ENCODE assay signal across 9 cellular contexts in genomic region chr5:67209141-67209771, GRCh38. TPM values are rescaled to one million over a fixed set of nuclear protein-coding genes. Genes with fewer than 3 reads are reported as not detected.
DNase-seq lines count a peak whose midpoint lies in the region; ATAC-seq, FAIRE-seq and TF ChIP-seq lines count a peak whose summit lies in the region.
"Had no signal": no experiment of that assay in that cellular context is flagged by ENCODE, and none has a peak within 500 bp of the region (broad histone marks: within the 10 kb centered on the region; RNA-seq: fewer than 3 reads in every experiment).

No MANE protein-coding gene starts in this region.

- H3K27me3 Mint-ChIP-seq in WTC11 (ENCODE audit: low read depth): no peaks in the 10 kb centered on the region; the same call in 1 of the 2 replicates

- H3K36me3 ChIP-seq in kidney (ENCODE audit: control insufficient read depth in 1 of 2, insufficient read depth in 2 of 2, low read length in 2 of 2): no peaks in the 10 kb centered on the region

- H3K4me3 ChIP-seq in kidney (ENCODE audit: low read length in 2 of 2): no peak overlapping the region

- peak; percentile 75 for TF ChIP-seq CTCF in WTC11 (IDR thresholded peaks at IDR 0.05)
- peak; percentile 85 for TF ChIP-seq CTCF in kidney (IDR thresholded peaks at IDR 0.05; ENCODE audit: borderline replicate concordance, extremely low read depth, insufficient read depth)

- H3K4me1 Mint-ChIP-seq in WTC11: no peaks in the 10 kb centered on the region

- H3K9me3 Mint-ChIP-seq in WTC11: no peaks in the 10 kb centered on the region

- H3K4me3 Mint-ChIP-seq in WTC11: no peak overlapping the region

- peak; percentile 13 for FAIRE-seq in kidney (lab: Jason Lieb, UNC)
- FAIRE-seq: A204.1 had no signal

- no peak overlapping the region for H3K27ac ChIP-seq in kidney (ENCODE audit: low read depth in 2 of 2, low read length in 2 of 2)

- intact Hi-C loops in kidney (cut with DNase I): no loop called here

- H3K36me3 Mint-ChIP-seq in WTC11: no peaks in the 10 kb centered on the region

- no peak overlapping the region for H3K9ac ChIP-seq in kidney (ENCODE audit: low read length in 2 of 2)

- H3K4me1 ChIP-seq in kidney (ENCODE audit: control insufficient read depth in 1 of 2, insufficient read depth in 1 of 2, low read depth in 1 of 2, low read length in 2 of 2): peaks cover 0 to 5% of the 10 kb centered on the region in 2 donors

- no peaks in the 10 kb centered on the region for H3K9me3 ChIP-seq in kidney (ENCODE audit: control insufficient read depth in 1 of 2, low read length in 2 of 2)

- no peak overlapping the region for H3K27ac Mint-ChIP-seq in WTC11

- DNase-seq in NCI-H1417 (lab: John Stamatoyannopoulos, UW): peak; percentile 48 to 82 (median 80)
- no peak for DNase-seq in NCI-H1417 treated with DMSO at 0.1 percent for 48 hours (lab: John Stamatoyannopoulos, UW)
- peak; percentile 49 for DNase-seq in NCI-H345 treated with DMSO at 0.1 percent for 48 hours (lab: John Stamatoyannopoulos, UW; ENCODE audit: unreplicated experiment)
- peak; percentile 60 for DNase-seq in WTC11 (ENCODE audit: low spot score)
- DNase-seq in central memory CD4-positive, alpha-beta T cell: peak; percentile 72
- no peak for DNase-seq in kidney
- DNase-seq in stimulated activated CD4-positive, alpha-beta T cell treated with anti-CD3 and anti-CD28 coated beads, Interleukin-4, amount 100 ng/mL, for 24 hours: peak; percentile 75

- POLR2A ChIA-PET in WTC11 (lab: Charles Lee): no interaction called here

- ATAC-seq in HG03159 (IDR thresholded peaks at IDR 0.05; ENCODE audit: unreplicated experiment): peak; percentile 31
- peak; percentile 96 for ATAC-seq in WTC11

- CTCF ChIA-PET in WTC11 (lab: Charles Lee): interaction anchor here (0.6 to 4.8 kb wide), 17 partner anchors 33 to 1044 kb away, joined by 3 to 49 read pairs (median 4); no protein-coding TSS in a partner anchor

TF ChIP-seq in WTC11, 78 proteins besides CTCF, POLR2A, EP300 and RAD21:
- no peak for TF ChIP-seq SOX15 (CRISPR knock-in tag; IDR thresholded peaks at IDR 0.05)
- TF ChIP-seq ETV6 (CRISPR knock-in tag; IDR thresholded peaks at IDR 0.05): peak; percentile 26; the same call in 1 of the 2 replicates

RNA-seq across cellular contexts. Expression of gene CD180, which starts 12.7 kb away (rescaled TPM):
- total RNA-seq in WTC11 (2021): not detected in 3 replicates
- 3.3 TPM for total RNA-seq in kidney
- 0.28 TPM for polyA plus RNA-seq in kidney (ENCODE audit: insufficient read depth, low read depth, low replicate concordance)

Comparison
In these comparisons a context has a peak if more than half of its experiments do, and no peak if none do; other contexts are left out.
1. DNase-seq: peak in NCI-H1417 (3 of 3), NCI-H345 treated with DMSO at 0.1 percent for 48 hours (single experiment), WTC11 (single experiment), central memory CD4-positive, alpha-beta T cell (single experiment) and stimulated activated CD4-positive, alpha-beta T cell treated with anti-CD3 and anti-CD28 coated beads, Interleukin-4, amount 100 ng/mL, for 24 hours (single experiment); none in NCI-H1417 treated with DMSO at 0.1 percent for 48 hours (single experiment) and kidney (single experiment).